Comparison of ENCODE assay signal across 22 cellular contexts in genomic region chr6:113160716-113161115, GRCh38.
A peak's percentile ranks its signal among the peaks of the same experiment; 100 is the strongest.
DNase-seq lines count a peak whose midpoint lies in the region; ATAC-seq and TF ChIP-seq lines count a peak whose summit lies in the region.
"Had no signal": no experiment of that assay in that cellular context is flagged by ENCODE, and none has a peak within 500 bp of the region (broad histone marks: within the 10 kb centered on the region; RNA-seq: fewer than 3 reads in every experiment).

No MANE protein-coding gene starts in this region.

- no peak overlapping the region for H3K4ac ChIP-seq in mesenchymal stem cell (ENCODE audit: low read depth in 1 of 2, low read length in 2 of 2)

- WGBS in mesenchymal stem cell = 100% methylated on average over 1 of the region's 1 CpG
- WGBS in smooth muscle cell (ENCODE audit: low lambda C conversion rate) = 80% methylated on average over 1 of the region's 1 CpG

- no peak overlapping the region for H2AK5ac ChIP-seq in mesenchymal stem cell (ENCODE audit: low read length, severe bottlenecking)

- H4K20me1 ChIP-seq in smooth muscle cell (ENCODE audit: low read depth) = no peaks in the 10 kb centered on the region

- TF ChIP-seq CTCF in smooth muscle cell (IDR thresholded peaks at IDR 0.05; ENCODE audit: borderline replicate concordance, insufficient read depth, poor library complexity, severe bottlenecking) (no peak), WERI-Rb-1 (IDR thresholded peaks at IDR 0.05; ENCODE audit: low read depth, low read length) (no peak)

- ATAC-seq in Right ventricle myocardium superior (ENCODE audit: poor library complexity) = peak; percentile 18
- ATAC-seq: HepG2, K562 had no signal

- no peak for DNase-seq in Right ventricle myocardium superior
- no peak for DNase-seq in cardiac septum (ENCODE audit: low spot score)
- peak; percentile 34 for DNase-seq in adipocyte (ENCODE audit: low read depth)
- DNase-seq in mesenchymal stem cell = no peak
- DNase-seq in smooth muscle cell (lab: John Stamatoyannopoulos, UW; ENCODE audit: unreplicated experiment) = no peak
- no peak for DNase-seq in MV-4-11 (lab: John Stamatoyannopoulos, UW)
- DNase-seq in WERI-Rb-1 = no peak
- DNase-seq in NCI-H524 treated with DMSO at 0.1 percent for 48 hours (lab: John Stamatoyannopoulos, UW) = no peak
- DNase-seq: BE2C; EL; GF-D8; MM.1S; NCI-H1092; NCI-H1436 treated with DMSO at 0.1 percent for 48 hours; NCI-H1930; NCI-H2227 treated with DMSO at 0.1 percent for 48 hours; NCI-H510A; NK-92 treated with Interleukin-12 subunit alpha and Interleukin-12 subunit beta, amount 100 ng/mL, for 24 hours; SIG-M5 had no signal

- no peak overlapping the region for H4K91ac ChIP-seq in mesenchymal stem cell (ENCODE audit: low read length)

- H2AFZ ChIP-seq in mesenchymal stem cell (ENCODE audit: low read depth, low read length) (no peak overlapping the region), smooth muscle cell (ENCODE audit: low read depth) (peak overlapping the region; percentile 55)

- no peak overlapping the region for H4K8ac ChIP-seq in mesenchymal stem cell (ENCODE audit: low read length)

- H3K18ac ChIP-seq in mesenchymal stem cell (ENCODE audit: low read depth in 1 of 2, low read length in 2 of 2) = no peak overlapping the region

- no peaks in the 10 kb centered on the region for H3K36me3 ChIP-seq in adipocyte (ENCODE audit: control insufficient read depth, insufficient read depth, low read length, severe bottlenecking)
- no peaks in the 10 kb centered on the region for H3K36me3 ChIP-seq in mesenchymal stem cell (ENCODE audit: control insufficient read depth in 1 of 2, insufficient read depth in 2 of 2, low read depth in 1 of 2, low read length in 2 of 2)
- no peaks in the 10 kb centered on the region for H3K36me3 ChIP-seq in smooth muscle cell (ENCODE audit: low read depth)
- H3K36me3 ChIP-seq in WERI-Rb-1 = no peaks in the 10 kb centered on the region
- H3K36me3 ChIP-seq: BE2C had no signal

- H3F3A ChIP-seq in smooth muscle cell (ENCODE audit: low read depth) = no peaks in the 10 kb centered on the region

- H2BK12ac ChIP-seq in mesenchymal stem cell (ENCODE audit: low read length in 2 of 2) = no peak overlapping the region

- H2BK5ac ChIP-seq in mesenchymal stem cell (ENCODE audit: low read depth, low read length, poor library complexity, severe bottlenecking) = no peak overlapping the region

- H3K4me3 ChIP-seq in adipocyte (ENCODE audit: low read length) (peak overlapping the region; percentile 38), mesenchymal stem cell (ENCODE audit: insufficient read depth in 1 of 2, low read depth in 1 of 2, low read length in 2 of 2) (no peak overlapping the region), smooth muscle cell (no peak overlapping the region), WERI-Rb-1 (ENCODE audit: low read depth, low read length) (no peak overlapping the region)
- H3K4me3 ChIP-seq: K562 had no signal

- H3K27me3 ChIP-seq in adipocyte (replicated peaks; ENCODE audit: control insufficient read depth, insufficient read depth, low read length) (no peaks in the 10 kb centered on the region), mesenchymal stem cell (ENCODE audit: control insufficient read depth in 1 of 2, insufficient read depth in 1 of 2, low read length in 2 of 2) (no peaks in the 10 kb centered on the region), smooth muscle cell (ENCODE audit: low read depth) (no peaks in the 10 kb centered on the region), WERI-Rb-1 (ENCODE audit: insufficient read depth, low read depth, severe bottlenecking) (no peaks in the 10 kb centered on the region)
- H3K27me3 ChIP-seq: BE2C had no signal

- H3K9ac ChIP-seq in adipocyte (ENCODE audit: low read length) (peak overlapping the region; percentile 8), mesenchymal stem cell (ENCODE audit: low read length) (peak overlapping the region; percentile 61), smooth muscle cell (ENCODE audit: low read depth) (no peak overlapping the region)

- H3K9me3 ChIP-seq in adipocyte (ENCODE audit: control insufficient read depth, low read length) (no peaks in the 10 kb centered on the region), mesenchymal stem cell (ENCODE audit: control insufficient read depth, low read length) (no peaks in the 10 kb centered on the region), smooth muscle cell (replicated peaks; ENCODE audit: low read depth) (no peaks in the 10 kb centered on the region), WERI-Rb-1 (ENCODE audit: severe bottlenecking) (no peaks in the 10 kb centered on the region)
- H3K9me3 ChIP-seq: BE2C had no signal

- no peak overlapping the region for H2BK15ac ChIP-seq in mesenchymal stem cell (ENCODE audit: low read depth, poor library complexity, severe bottlenecking)

- H3K79me1 ChIP-seq in mesenchymal stem cell (replicated peaks; ENCODE audit: low read length, poor library complexity, severe bottlenecking) = no peaks in the 10 kb centered on the region

- no peak overlapping the region for H2BK120ac ChIP-seq in mesenchymal stem cell (ENCODE audit: low read depth, low read length)

- no peak overlapping the region for H3K4me2 ChIP-seq in mesenchymal stem cell (ENCODE audit: low read length, poor library complexity, severe bottlenecking)
- no peak overlapping the region for H3K4me2 ChIP-seq in smooth muscle cell

- no peaks in the 10 kb centered on the region for H3K79me2 ChIP-seq in smooth muscle cell (ENCODE audit: low read depth)

- H3K14ac ChIP-seq in mesenchymal stem cell (ENCODE audit: low read length in 2 of 2) = no peak overlapping the region

- H3K27ac ChIP-seq in mesenchymal stem cell (ENCODE audit: low read length, poor library complexity, severe bottlenecking) = no peak overlapping the region
- H3K27ac ChIP-seq in smooth muscle cell (ENCODE audit: low read depth) = no peak overlapping the region
- no peak overlapping the region for H3K27ac ChIP-seq in WERI-Rb-1
- H3K27ac ChIP-seq: RWPE1 had no signal

- intact Hi-C loops in Right ventricle myocardium superior (cut with DNase I) (no loop called here), cardiac septum (cut with DNase I) (no loop called here)

- no peak overlapping the region for H3K23ac ChIP-seq in mesenchymal stem cell (ENCODE audit: low read length in 2 of 2)

- H3K4me1 ChIP-seq in adipocyte (ENCODE audit: control insufficient read depth, insufficient read depth, low read length) (peaks cover 16% of the 10 kb centered on the region), mesenchymal stem cell (ENCODE audit: control insufficient read depth, insufficient read depth, low read depth, low read length) (no peaks in the 10 kb centered on the region), smooth muscle cell (ENCODE audit: low read depth) (no peaks in the 10 kb centered on the region)
- H3K4me1 ChIP-seq: BE2C had no signal
